In genomic region chr10:122879339-122880273, GRCh38 we compare ENCODE assay signal across 8 cellular contexts. TPM values are rescaled to one million over a fixed set of nuclear protein-coding genes. Genes with fewer than 3 reads are reported as not detected.
DNase-seq lines count a peak whose midpoint lies in the region; TF ChIP-seq lines count a peak whose summit lies in the region.

A gene with protein sequence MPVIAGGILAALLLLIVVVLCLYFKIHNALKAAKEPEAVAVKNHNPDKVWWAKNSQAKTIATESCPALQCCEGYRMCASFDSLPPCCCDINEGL (minus strand): TSS chr10:122879581. CDS start chr10:122850515, 29,066 bp downstream.

- H2AFZ ChIP-seq in GM23248 (peak within 1 kb of the TSS; percentile 96), parathyroid adenoma (peak within 1 kb of the TSS; percentile 81)

- H3K4me2 ChIP-seq in GM23248 (ENCODE audit: unreplicated experiment) (peak within 1 kb of the TSS; percentile 87), parathyroid adenoma (ENCODE audit: low read length) (peak within 1 kb of the TSS; percentile 91)

- H3K36me3 ChIP-seq in GM23248 (ENCODE audit: low read depth) (no peaks in the 10 kb centered on the region), SJSA1 (peaks cover 21% of the 10 kb centered on the region), parathyroid adenoma (ENCODE audit: control insufficient read depth, insufficient read depth, low read length) (no peaks in the 10 kb centered on the region), transverse colon (no peaks in the 10 kb centered on the region)

- H3K4me3 ChIP-seq in GM23248 (peak within 1 kb of the TSS; percentile 83), LNCaP clone FGC (ENCODE audit: low read depth, low read length) (peak within 1 kb of the TSS; percentile 60), SJSA1 (peak within 1 kb of the TSS; percentile 58), parathyroid adenoma (ENCODE audit: low read depth, low read length) (peak within 1 kb of the TSS; percentile 56), transverse colon (peak within 1 kb of the TSS; percentile 40 to 70 (median 48))

- peak within 1 kb of the TSS; percentile 66 for H3K9ac ChIP-seq in GM23248
- no peak within 1 kb of the TSS for H3K9ac ChIP-seq in parathyroid adenoma

- peaks cover 44% of the 10 kb centered on the region for H3K79me2 ChIP-seq in GM23248 (ENCODE audit: insufficient read depth)
- peaks cover 5% of the 10 kb centered on the region for H3K79me2 ChIP-seq in parathyroid adenoma

- H3K9me3 Mint-ChIP-seq in activated naive CD4-positive, alpha-beta T cell treated with anti-CD3 and anti-CD28 coated beads for 36 hours, result no peaks in the 10 kb centered on the region

- peak within 1 kb of the TSS; percentile 82 for H3K4me3 Mint-ChIP-seq in activated naive CD4-positive, alpha-beta T cell treated with anti-CD3 and anti-CD28 coated beads for 36 hours

- no peak for TF ChIP-seq EP300 in transverse colon (IDR thresholded peaks at IDR 0.05; ENCODE audit: low read depth)

- H3K9me3 ChIP-seq in GM23248 (ENCODE audit: low read depth), result no peaks in the 10 kb centered on the region
- no peaks in the 10 kb centered on the region for H3K9me3 ChIP-seq in SJSA1 (replicated peaks)
- H3K9me3 ChIP-seq in parathyroid adenoma (ENCODE audit: control insufficient read depth, low read length), result no peaks in the 10 kb centered on the region
- no peaks in the 10 kb centered on the region for H3K9me3 ChIP-seq in transverse colon

- H3K27me3 ChIP-seq in GM23248 (replicated peaks; ENCODE audit: insufficient read depth) (no peaks in the 10 kb centered on the region), SJSA1 (replicated peaks) (no peaks in the 10 kb centered on the region), parathyroid adenoma (ENCODE audit: control insufficient read depth, insufficient read depth, low read length) (no peaks in the 10 kb centered on the region), transverse colon (no peaks in the 10 kb centered on the region)

- DNase-seq in Daoy (ENCODE audit: low read depth) (peak; percentile 97), GM23248 (peak; percentile 99), LNCaP clone FGC (ENCODE audit: low read depth) (peak; percentile 98), SJSA1 (ENCODE audit: low read depth in 1 of 2, low spot score in 2 of 2) (peak; percentile 93 to 98), glomerular endothelial cell (ENCODE audit: extremely low read depth, low read depth, low spot score) (peak; percentile 96), transverse colon (peak; percentile 95)
- peak; percentile 95 for DNase-seq in activated naive CD4-positive, alpha-beta T cell treated with anti-CD3 and anti-CD28 coated beads for 36 hours

- H4K20me1 ChIP-seq in GM23248 (ENCODE audit: insufficient read depth), result no peaks in the 10 kb centered on the region

- H3K27ac ChIP-seq in GM23248 (peak within 1 kb of the TSS; percentile 18), SJSA1 (peak within 1 kb of the TSS; percentile 37), parathyroid adenoma (peak within 1 kb of the TSS; percentile 34), transverse colon (peak within 1 kb of the TSS; percentile 65 to 77 (median 72))

- peaks cover 36% of the 10 kb centered on the region for H3K36me3 Mint-ChIP-seq in activated naive CD4-positive, alpha-beta T cell treated with anti-CD3 and anti-CD28 coated beads for 36 hours (ENCODE audit: low read depth)

- intact Hi-C loops in activated naive CD4-positive, alpha-beta T cell treated with anti-CD3 and anti-CD28 coated beads for 36 hours (cut with micrococcal nuclease), result loop anchor here (1.0 to 2.0 kb wide), 7 partner anchors 33 to 505 kb away; partner anchors contain the start of genes BUB3, C10orf88, IKZF5 and PLEKHA1
- intact Hi-C loops in transverse colon (cut with DNase I; ENCODE audit: low total_unique reads), result loop anchor here (10.0 kb wide), 1 partner anchor 65 kb away; no protein-coding TSS in a partner anchor

- H3K4me1 Mint-ChIP-seq in activated naive CD4-positive, alpha-beta T cell treated with anti-CD3 and anti-CD28 coated beads for 36 hours (ENCODE audit: low read depth), result peaks cover 45% of the 10 kb centered on the region

- peaks cover 3% of the 10 kb centered on the region for H3K27me3 Mint-ChIP-seq in activated naive CD4-positive, alpha-beta T cell treated with anti-CD3 and anti-CD28 coated beads for 36 hours (ENCODE audit: low read depth)

- peak; percentile 45 for TF ChIP-seq POLR2A in transverse colon (IDR thresholded peaks at IDR 0.05)

- CTCF ChIA-PET in activated naive CD4-positive, alpha-beta T cell treated with anti-CD3 and anti-CD28 coated beads for 36 hours (lab: Charles Lee), result no interaction called here

- H3K4me1 ChIP-seq in GM23248 (ENCODE audit: insufficient read depth), result no peaks in the 10 kb centered on the region; the same call in 1 of the 2 replicates
- peaks cover 25% of the 10 kb centered on the region for H3K4me1 ChIP-seq in SJSA1 (replicated peaks)
- H3K4me1 ChIP-seq in parathyroid adenoma, result no peaks in the 10 kb centered on the region
- peaks cover 4 to 18% (median 11%) of the 10 kb centered on the region in 4 donors for H3K4me1 ChIP-seq in transverse colon

- H3F3A ChIP-seq in GM23248 (ENCODE audit: insufficient read depth), result no peaks in the 10 kb centered on the region

- in situ Hi-C loops in GM23248 (cut with MboI) (no loop called here), transverse colon (cut with MboI; ENCODE audit: low pct_ligation_motif_present in 1 of 4, low pct_unique_long_range_greater_than_20kb in 1 of 4, low sequenced_read_pairs in 3 of 4) (no loop called here)

- WGBS in GM23248 (ENCODE audit: low coverage in 1 of 2, low lambda C conversion rate in 2 of 2, missing lambda C conversion rate in 2 of 2), 2 experiments, result 4 to 6% methylated on average over 83 to 95 of the region's 95 CpGs
- WGBS in transverse colon (ENCODE audit: low coverage in 1 of 2), 2 donors, result 12% methylated on average over 75 of the region's 95 CpGs; no CpG with 5 or more reads in 1 of the 2 donors

- peak within 1 kb of the TSS; percentile 90 for H3K27ac Mint-ChIP-seq in activated naive CD4-positive, alpha-beta T cell treated with anti-CD3 and anti-CD28 coated beads for 36 hours

- TF ChIP-seq CTCF in LNCaP clone FGC (IDR thresholded peaks at IDR 0.05; ENCODE audit: control insufficient read depth, extremely low read depth, insufficient read depth) (no peak), parathyroid adenoma (IDR thresholded peaks at IDR 0.05) (no peak), transverse colon (IDR thresholded peaks at IDR 0.05) (no peak)

- no peaks in the 10 kb centered on the region for H3K9me2 ChIP-seq in GM23248 (ENCODE audit: insufficient read depth)

RNA-seq across cellular contexts. Expression of the gene that starts here (rescaled TPM):
- 7.6 and 9.5 TPM in 2 replicates for total RNA-seq in Daoy (2014; rRNA removed; shearing (Covaris generic))
- 3.3 and 3.8 TPM in 2 replicates for total RNA-seq in GM23248 (2014; rRNA removed; shearing (Covaris generic))
- 5.7 and 7.0 TPM in 2 replicates for polyA plus RNA-seq in GM23248 (2016; fragmentation: Nextera tagmentation; extraction: Ambion mirVana)
- total RNA-seq in SJSA1 (2014; rRNA removed; shearing (Covaris generic)), result 5.2 and 11.7 TPM in 2 replicates
- 1 to 10 TPM; 8.0 to 8.1 TPM for total RNA-seq in activated naive CD4-positive, alpha-beta T cell treated with anti-CD3 and anti-CD28 coated beads for 36 hours
- 3.8 and 4.7 TPM in 2 replicates for total RNA-seq in glomerular endothelial cell
- 1 to 10 TPM in 3 of 4 donors, not detected in 1; 3.7 to 7.1 (median 4.9) TPM for total RNA-seq in transverse colon

Comparison
In these comparisons a context has a peak if more than half of its experiments do, and no peak if none do; other contexts are left out.
1. Peak in every context shown above with its lines: DNase-seq, H3K4me3 ChIP-seq and H3K27ac ChIP-seq.
2. H3K27ac ChIP-seq: peak in every context shown above with its lines; median percentile 72 in transverse colon; 37 in SJSA1; 34 in parathyroid adenoma; 18 in GM23248.